Comparison of ENCODE assay signal across 19 cellular contexts in genomic region chr18:45061359-45061758, GRCh38.
"Had no signal": no experiment of that assay in that cellular context is flagged by ENCODE, and none has a peak within 500 bp of the region (broad histone marks: within the 10 kb centered on the region; RNA-seq: fewer than 3 reads in every experiment).

No MANE protein-coding gene starts in this region.

- ATAC-seq: effector memory CD8-positive, alpha-beta T cell; left colon; naive thymus-derived CD4-positive, alpha-beta T cell; sciatic nerve; stimulated activated memory B cell treated with anti-CD40 and anti-IgM and Interleukin-4, amounts not matched to agents 10 μg/mL and 1 μg/mL and 100 μg/mL, for 72 hours had no signal

- H3K27ac Mint-ChIP-seq: effector memory CD8-positive, alpha-beta T cell; immature natural killer cell; naive thymus-derived CD4-positive, alpha-beta T cell; stimulated activated naive CD8-positive, alpha-beta T cell treated with anti-CD3 and anti-CD28 coated beads, Interleukin-15, Interleukin-2, amounts not matched to agents 100 ng/mL and 50 ng/mL, for 24 hours had no signal

- H3K9me3 Mint-ChIP-seq: effector memory CD8-positive, alpha-beta T cell; immature natural killer cell; stimulated activated memory B cell treated with anti-CD40 and anti-IgM and Interleukin-4, amounts not matched to agents 10 μg/mL and 1 μg/mL and 100 μg/mL, for 72 hours; stimulated activated naive CD8-positive, alpha-beta T cell treated with anti-CD3 and anti-CD28 coated beads, Interleukin-15, Interleukin-2, amounts not matched to agents 100 ng/mL and 50 ng/mL, for 24 hours had no signal

- H3K4me3 Mint-ChIP-seq: effector memory CD8-positive, alpha-beta T cell; immature natural killer cell; naive thymus-derived CD4-positive, alpha-beta T cell; stimulated activated memory B cell treated with anti-CD40 and anti-IgM and Interleukin-4, amounts not matched to agents 10 μg/mL and 1 μg/mL and 100 μg/mL, for 72 hours; stimulated activated naive CD8-positive, alpha-beta T cell treated with anti-CD3 and anti-CD28 coated beads, Interleukin-15, Interleukin-2, amounts not matched to agents 100 ng/mL and 50 ng/mL, for 24 hours had no signal

- H3K27me3 Mint-ChIP-seq: effector memory CD8-positive, alpha-beta T cell; naive thymus-derived CD4-positive, alpha-beta T cell; stimulated activated memory B cell treated with anti-CD40 and anti-IgM and Interleukin-4, amounts not matched to agents 10 μg/mL and 1 μg/mL and 100 μg/mL, for 72 hours had no signal

- DNase-seq: dermis blood vessel endothelial cell; effector memory CD8-positive, alpha-beta T cell; erythroblast; esophagus squamous epithelium; foreskin melanocyte; glutamatergic neuron; hypothalamus; immature natural killer cell; islet precursor cell; kidney glomerular epithelial cell; left colon; mesendoderm; midbrain; naive thymus-derived CD4-positive, alpha-beta T cell; stimulated activated CD4-positive, alpha-beta T cell treated with anti-CD3 and anti-CD28 coated beads, Interleukin-4, amount 100 ng/mL, for 4 hours; upper lobe of left lung had no signal
